In the genomic region with DNA sequence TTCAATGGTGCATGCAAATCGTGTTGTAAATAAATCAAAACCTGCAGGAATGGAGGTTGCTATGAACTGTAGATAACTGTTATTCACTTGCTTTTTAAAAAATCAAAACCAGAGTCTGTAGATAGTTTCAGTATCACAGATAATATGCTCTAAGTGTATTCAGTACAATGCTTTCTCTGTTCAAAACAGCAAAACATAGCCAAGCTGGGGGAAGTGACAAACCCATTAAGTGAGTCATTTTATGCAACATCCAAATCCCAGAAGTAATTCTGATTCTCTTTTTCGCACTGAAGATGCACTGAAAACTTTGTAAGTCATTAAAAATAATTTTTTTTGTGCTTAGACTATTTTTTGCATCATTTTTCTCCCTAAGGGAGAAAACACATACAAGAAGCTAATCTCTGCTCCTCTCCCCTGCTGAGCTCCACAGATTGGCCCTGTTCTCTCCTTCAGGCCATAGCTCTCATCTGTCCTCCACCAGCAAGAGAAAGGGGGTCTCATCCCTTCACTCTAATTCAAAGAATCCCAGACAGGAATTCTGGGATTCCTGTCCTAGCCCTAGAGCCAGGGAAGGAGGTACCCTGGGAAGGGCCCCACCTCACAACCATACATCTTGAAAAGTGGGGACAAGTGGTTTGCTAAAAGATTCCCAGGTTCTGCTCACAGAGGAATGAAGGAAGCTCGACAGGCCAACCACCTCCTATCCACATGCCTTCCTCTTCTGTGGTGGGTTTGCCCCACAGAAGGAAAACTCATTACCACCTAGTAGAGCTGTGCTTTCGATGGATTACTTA, we compare ENCODE assay signal across 8 cellular contexts. TPM values are rescaled to one million over a fixed set of nuclear protein-coding genes. Genes with fewer than 3 reads are reported as not detected.
A peak's percentile ranks its signal among the peaks of the same experiment; 100 is the strongest.
DNase-seq lines count a peak whose midpoint lies in the region; ATAC-seq and TF ChIP-seq lines count a peak whose summit lies in the region.

No MANE protein-coding gene starts in this region.

- peaks cover 6% of the 10 kb centered on the region for H3K4me1 ChIP-seq in parathyroid adenoma
- peaks cover 0 to 17% (median 9%) of the 10 kb centered on the region in 6 donors for H3K4me1 ChIP-seq in spleen

- 68 to 86% (median 73%) methylated on average over 4 of the region's 4 CpGs for WGBS in spleen, 5 donors

- POLR2A ChIA-PET in GM10248 (lab: Yijun Ruan, JAX), result no interaction called here
- POLR2A ChIA-PET in activated CD4-positive, alpha-beta memory T cell treated with anti-CD3 and anti-CD28 coated beads for 36 hours (lab: Charles Lee), result interaction anchor here (1.3 kb wide), 1 partner anchor 26 kb away, joined by 3 read pairs; no protein-coding TSS in a partner anchor

- TF ChIP-seq CTCF in parathyroid adenoma (IDR thresholded peaks at IDR 0.05) (no peak), GM10248 (IDR thresholded peaks at IDR 0.05; ENCODE audit: control extremely low read depth, extremely low read depth, low read depth, missing control alignments) (no peak), spleen (IDR thresholded peaks at IDR 0.05 in 8 of 11, conservative IDR thresholded peaks at IDR 0.05 in 3 of 11) (no peak)

- H3K36me3 ChIP-seq in parathyroid adenoma (ENCODE audit: control insufficient read depth, insufficient read depth, low read length) (no peaks in the 10 kb centered on the region), spleen (no peaks in the 10 kb centered on the region)

- no peaks in the 10 kb centered on the region for H3K36me3 Mint-ChIP-seq in activated CD4-positive, alpha-beta memory T cell treated with anti-CD3 and anti-CD28 coated beads for 36 hours

- TF ChIP-seq POLR2A in spleen (IDR thresholded peaks at IDR 0.05), result no peak

- peak overlapping the region; percentile 22 for H2AFZ ChIP-seq in parathyroid adenoma

- H3K9ac ChIP-seq in parathyroid adenoma, result no peak overlapping the region

- H3K27ac ChIP-seq in parathyroid adenoma (peak overlapping the region; percentile 29), spleen (peak overlapping the region in 1 of 8 donors; percentile 14)

- ATAC-seq in GM18508 (IDR thresholded peaks at IDR 0.05; ENCODE audit: insufficient read depth, unreplicated experiment) (peak; percentile 64), HG02884 (IDR thresholded peaks at IDR 0.05; ENCODE audit: unreplicated experiment) (peak; percentile 65)

- peaks cover 29% of the 10 kb centered on the region for H3K4me1 Mint-ChIP-seq in activated CD4-positive, alpha-beta memory T cell treated with anti-CD3 and anti-CD28 coated beads for 36 hours (ENCODE audit: low read depth)

- intact Hi-C loops in spleen (cut with DNase I; ENCODE audit: low total_unique reads), result no loop called here
- intact Hi-C loops in activated CD4-positive, alpha-beta memory T cell treated with anti-CD3 and anti-CD28 coated beads for 36 hours (cut with micrococcal nuclease), result loop anchor here (1.0 to 2.0 kb wide), 4 partner anchors 26 to 241 kb away; no protein-coding TSS in a partner anchor

- H3K27me3 Mint-ChIP-seq in activated CD4-positive, alpha-beta memory T cell treated with anti-CD3 and anti-CD28 coated beads for 36 hours, result peaks cover 4% of the 10 kb centered on the region

- H3K27me3 ChIP-seq in parathyroid adenoma (ENCODE audit: control insufficient read depth, insufficient read depth, low read length) (no peaks in the 10 kb centered on the region), spleen (replicated peaks in 1 of 7) (peaks cover 0 to 10% (median 0%) of the 10 kb centered on the region in 7 donors)

- H3K9me3 ChIP-seq in parathyroid adenoma (ENCODE audit: control insufficient read depth, low read length) (no peaks in the 10 kb centered on the region), spleen (no peaks in the 10 kb centered on the region)

- H3K4me3 ChIP-seq in parathyroid adenoma (ENCODE audit: low read depth, low read length) (no peak overlapping the region), spleen (no peak overlapping the region)

- no peak overlapping the region for H3K27ac Mint-ChIP-seq in activated CD4-positive, alpha-beta memory T cell treated with anti-CD3 and anti-CD28 coated beads for 36 hours

- H3K4me2 ChIP-seq in parathyroid adenoma (ENCODE audit: low read length), result no peak overlapping the region

- CTCF ChIA-PET in GM10248 (lab: Yijun Ruan, JAX), result interaction anchor here (1.1 to 2.2 kb wide), 5 partner anchors 9 to 329 kb away, joined by 3 to 10 read pairs (median 5); no protein-coding TSS in a partner anchor
- CTCF ChIA-PET in activated CD4-positive, alpha-beta memory T cell treated with anti-CD3 and anti-CD28 coated beads for 36 hours (lab: Charles Lee), result interaction anchor here (0.7 to 1.5 kb wide), 5 partner anchors 14 to 300 kb away, joined by 3 to 4 read pairs (median 3); no protein-coding TSS in a partner anchor

- no peaks in the 10 kb centered on the region for H3K9me3 Mint-ChIP-seq in activated CD4-positive, alpha-beta memory T cell treated with anti-CD3 and anti-CD28 coated beads for 36 hours

- DNase-seq in astrocyte of the hippocampus (ENCODE audit: low read depth, low spot score) (peak; percentile 40), GM10248 (ENCODE audit: extremely low spot score) (no peak), retina (no peak), spleen (no peak)
- no peak for DNase-seq in activated CD4-positive, alpha-beta memory T cell treated with anti-CD3 and anti-CD28 coated beads for 36 hours

- no peaks in the 10 kb centered on the region for H3K79me2 ChIP-seq in parathyroid adenoma

- H3K4me3 Mint-ChIP-seq in activated CD4-positive, alpha-beta memory T cell treated with anti-CD3 and anti-CD28 coated beads for 36 hours, result no peak overlapping the region

RNA-seq across cellular contexts. Expression of a gene that starts 4.9 kb away (rescaled TPM):
- 1 to 10 TPM in 6 of 7 donors, under 1 TPM in 1; 0.85 to 3.8 (median 2.9) TPM for total RNA-seq in spleen
- polyA plus RNA-seq in spleen, result 1 to 10 TPM; 1.7 to 3.1 (median 2.3) TPM
- total RNA-seq in activated CD4-positive, alpha-beta memory T cell treated with anti-CD3 and anti-CD28 coated beads for 36 hours, result under 1 TPM; 0.36 to 0.41 TPM
